ENCODE assay signal across 8 cellular contexts in the genomic region with DNA sequence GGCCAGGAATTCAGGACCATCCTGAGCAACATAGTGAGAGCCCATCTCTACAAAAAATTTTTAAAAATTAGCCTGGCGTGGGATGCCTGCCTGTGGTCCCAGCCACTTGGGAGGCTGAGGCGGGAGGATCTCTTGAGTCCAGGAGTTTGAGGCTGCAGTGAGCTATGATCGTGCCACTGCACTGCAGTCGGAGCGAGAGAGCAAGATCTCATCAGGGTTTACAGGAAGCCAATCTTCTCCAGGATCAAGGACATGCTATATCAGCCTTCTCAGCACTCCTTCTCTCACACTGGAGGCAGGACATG. TPM values are rescaled to one million over a fixed set of nuclear protein-coding genes. Genes with fewer than 3 reads are reported as not detected.
DNase-seq lines count a peak whose midpoint lies in the region; ATAC-seq and TF ChIP-seq lines count a peak whose summit lies in the region.

No MANE protein-coding gene starts in this region.

- no CpG with 5 or more reads among the region's 5 CpGs for WGBS in H9 (ENCODE audit: extremely low coverage, insufficient read length, low lambda C conversion rate)

- no peak overlapping the region for H2AFZ ChIP-seq in H9 (ENCODE audit: low read length)
- H2AFZ ChIP-seq in fibroblast of lung (ENCODE audit: low read length): peak overlapping the region; percentile 76

- H3K27ac Mint-ChIP-seq in H9: no peak overlapping the region
- peak overlapping the region; percentile 84 for H3K27ac Mint-ChIP-seq in T-helper 17 cell

- no peak overlapping the region for H3K23ac ChIP-seq in H9 (ENCODE audit: insufficient read length, low read depth, low read length)

- CTCF ChIA-PET in HEK293T (lab: Yijun Ruan, JAX): interaction anchor here (0.8 to 1.0 kb wide), 3 partner anchors 17 to 57 kb away, joined by 3 to 4 read pairs (median 3); no protein-coding TSS in a partner anchor

- no peaks in the 10 kb centered on the region for H3K9me3 ChIP-seq in H9 (ENCODE audit: control insufficient read depth, low read depth, low read length)
- no peaks in the 10 kb centered on the region for H3K9me3 ChIP-seq in T-helper 17 cell (ENCODE audit: control insufficient read depth, low read length, poor library complexity, severe bottlenecking)
- H3K9me3 ChIP-seq in fibroblast of lung (ENCODE audit: control insufficient read depth, insufficient read depth, low read depth, low read length): no peaks in the 10 kb centered on the region

- H3K4me1 ChIP-seq in H9 (ENCODE audit: insufficient read depth, low read length) (no peaks in the 10 kb centered on the region), fibroblast of lung (ENCODE audit: control insufficient read depth, extremely low read depth, insufficient read depth, low read length) (peaks cover 36% of the 10 kb centered on the region)

- no peak overlapping the region for H3K56ac ChIP-seq in H9 (ENCODE audit: insufficient read length, low read depth, low read length)

- H3K18ac ChIP-seq in H9 (ENCODE audit: insufficient read length, low read depth, low read length): no peak overlapping the region

- POLR2A ChIA-PET in HEK293T (lab: Yijun Ruan, JAX): interaction anchor here (1.2 kb wide), 1 partner anchor 20 kb away, joined by 4 read pairs; no protein-coding TSS in a partner anchor

- H3K23me2 ChIP-seq in H9 (ENCODE audit: insufficient read length, low read depth, low read length, poor library complexity, severe bottlenecking): peaks cover 11% of the 10 kb centered on the region

- H3K4me3 Mint-ChIP-seq in H9: peak overlapping the region in 1 of 2 experiments; percentile 60; a peak in 3 of 5 replicates
- H3K4me3 Mint-ChIP-seq in T-helper 17 cell: peak overlapping the region; percentile 87

- H3K9ac ChIP-seq in H9 (ENCODE audit: extremely low read depth, insufficient read length, low read length): no peak overlapping the region
- H3K9ac ChIP-seq in fibroblast of lung (ENCODE audit: insufficient read depth, low read length): no peak overlapping the region

- H3K14ac ChIP-seq in H9 (ENCODE audit: insufficient read depth, low read length): no peak overlapping the region; the same call in 1 of the 2 replicates

- no peaks in the 10 kb centered on the region for H3K27me3 ChIP-seq in H9 (ENCODE audit: insufficient read depth, low read length)
- H3K27me3 ChIP-seq in fibroblast of lung (ENCODE audit: control insufficient read depth, insufficient read depth, low read length): no peaks in the 10 kb centered on the region

- H3K36me3 ChIP-seq in fibroblast of lung (ENCODE audit: control insufficient read depth, insufficient read depth, low read length): no peaks in the 10 kb centered on the region

- no peak overlapping the region for H4K5ac ChIP-seq in H9 (ENCODE audit: insufficient read length, low read depth, low read length)

- H4K20me1 ChIP-seq in H9 (ENCODE audit: control insufficient read depth, insufficient read depth, insufficient read length) (no peaks in the 10 kb centered on the region), fibroblast of lung (ENCODE audit: control insufficient read depth, extremely low read depth, insufficient read depth, low read length) (no peaks in the 10 kb centered on the region)

- no peak for ATAC-seq in T-helper 17 cell
- ATAC-seq in GM21717 (IDR thresholded peaks at IDR 0.05; ENCODE audit: unreplicated experiment): no peak

- H3T11ph ChIP-seq in H9 (ENCODE audit: low read length): no peak overlapping the region

- H4K8ac ChIP-seq in H9 (replicated peaks; ENCODE audit: insufficient read length, low read depth, low read length): no peak overlapping the region

- H3K79me1 ChIP-seq in H9 (ENCODE audit: insufficient read depth, low read depth, low read length, poor library complexity, severe bottlenecking): peaks cover under 1% of the 10 kb centered on the region

- no peak overlapping the region for H2BK12ac ChIP-seq in H9 (ENCODE audit: insufficient read length, low read depth, low read length)

- H3K36me3 Mint-ChIP-seq in H9 (ENCODE audit: insufficient read depth in 1 of 3, low read depth in 3 of 3) (no peaks in the 10 kb centered on the region), T-helper 17 cell (ENCODE audit: low read depth) (peaks cover 2% of the 10 kb centered on the region)

- H3K79me2 ChIP-seq in H9 (ENCODE audit: insufficient read depth, low read length) (no peaks in the 10 kb centered on the region; the same call in 1 of the 2 replicates), fibroblast of lung (ENCODE audit: control insufficient read depth, insufficient read depth, low read length) (peaks cover 29% of the 10 kb centered on the region)

- no peak for TF ChIP-seq CTCF in H9 (conservative IDR thresholded peaks at IDR 0.05)
- TF ChIP-seq CTCF in fibroblast of lung (conservative IDR thresholded peaks at IDR 0.05 in 1 of 2, IDR thresholded peaks at IDR 0.05 in 1 of 2; ENCODE audit: low read depth in 1 of 2, low read length in 2 of 2): no peak

- no peak overlapping the region for H2BK20ac ChIP-seq in H9 (ENCODE audit: low read depth, low read length, poor library complexity, severe bottlenecking)

- no peaks in the 10 kb centered on the region; a peak in 1 of 5 replicates for H3K9me3 Mint-ChIP-seq in H9

- no peak overlapping the region for H4K91ac ChIP-seq in H9 (ENCODE audit: insufficient read length, low read depth, low read length)

- H3K4me1 Mint-ChIP-seq in H9: peaks cover 21 to 28% of the 10 kb centered on the region in 2 experiments
- peaks cover 43% of the 10 kb centered on the region for H3K4me1 Mint-ChIP-seq in T-helper 17 cell

- H3K27me3 Mint-ChIP-seq in H9 (ENCODE audit: low read depth) (peaks cover 16% of the 10 kb centered on the region), T-helper 17 cell (no peaks in the 10 kb centered on the region)

- H2BK15ac ChIP-seq in H9 (ENCODE audit: low read depth, low read length): no peak overlapping the region

- H3K4me3 ChIP-seq in fibroblast of lung (replicated peaks in 1 of 4; ENCODE audit: control extremely low read depth in 1 of 4, insufficient read depth in 1 of 4, low read depth in 3 of 4, low read length in 4 of 4): peak overlapping the region in 1 of 4 experiments; percentile 49
- peak overlapping the region; percentile 14 for H3K4me3 ChIP-seq in skeletal muscle cell (ENCODE audit: low read depth, low read length)

- DNase-seq in H9 (no peak), T-helper 17 cell (no peak), fibroblast of lung (ENCODE audit: low read depth in 2 of 2) (no peak), skeletal muscle cell (ENCODE audit: low read depth) (no peak), anterior cingulate cortex (lab: John Stamatoyannopoulos, UW) (no peak), HEK293T (ENCODE audit: extremely low spot score) (no peak), NCI-H69 (lab: John Stamatoyannopoulos, UW) (no peak)

- H3K27ac ChIP-seq in H9 (ENCODE audit: insufficient read length, low read depth, low read length): no peak overlapping the region
- no peak overlapping the region for H3K27ac ChIP-seq in fibroblast of lung (ENCODE audit: insufficient read depth, low read length)

- no peak overlapping the region for H2BK120ac ChIP-seq in H9 (ENCODE audit: low read depth, low read length, poor library complexity, severe bottlenecking)

- H3K4ac ChIP-seq in H9 (ENCODE audit: low read depth, low read length): no peak overlapping the region

- no peak overlapping the region for H2AK5ac ChIP-seq in H9 (ENCODE audit: insufficient read length, low read length)

- peak overlapping the region; percentile 60 for H3K4me2 ChIP-seq in H9 (ENCODE audit: insufficient read depth, insufficient read length, low read length)
- peak overlapping the region; percentile 52 for H3K4me2 ChIP-seq in fibroblast of lung (ENCODE audit: extremely low read depth, insufficient read depth, low read length)

- no peak overlapping the region for H2BK5ac ChIP-seq in H9 (ENCODE audit: insufficient read length, low read length)

TF ChIP-seq in HEK293T, 16 proteins besides CTCF, POLR2A, EP300 and RAD21:
- TF ChIP-seq FOXK2 (IDR thresholded peaks at IDR 0.05) (no peak), ARNT (IDR thresholded peaks at IDR 0.05) (no peak), TARDBP (IDR thresholded peaks at IDR 0.05) (no peak), FOXM1 (IDR thresholded peaks at IDR 0.05; ENCODE audit: borderline replicate concordance) (no peak), LEF1 (IDR thresholded peaks at IDR 0.05; ENCODE audit: borderline replicate concordance) (no peak), CTBP1 (IDR thresholded peaks at IDR 0.05; ENCODE audit: borderline replicate concordance) (no peak), PKNOX1 (IDR thresholded peaks at IDR 0.05) (no peak), SP1 (IDR thresholded peaks at IDR 0.05) (no peak), ZNF384 (IDR thresholded peaks at IDR 0.05) (no peak), ELF4 (IDR thresholded peaks at IDR 0.05) (no peak), L3MBTL2 (conservative IDR thresholded peaks at IDR 0.05) (no peak), NFRKB (IDR thresholded peaks at IDR 0.05) (no peak), FOXA1 (IDR thresholded peaks at IDR 0.05) (no peak), SUZ12 (IDR thresholded peaks at IDR 0.05) (no peak), BHLHE40 (IDR thresholded peaks at IDR 0.05; ENCODE audit: borderline replicate concordance) (no peak), HDGF (IDR thresholded peaks at IDR 0.05; ENCODE audit: borderline replicate concordance) (no peak)
TF ChIP-seq in HEK293T: peak in this region for 0.

RNA-seq across cellular contexts. Expression of gene STOML1, which starts 0.5 kb away (rescaled TPM):
- total RNA-seq in H9 (2021) (2.5 and 2.9 TPM in 2 replicates), T-helper 17 cell (1 to 10 TPM; 3.7 to 5.6 TPM), fibroblast of lung (9.2 and 24.8 TPM in 2 replicates)
- 8.7 and 9.8 TPM in 2 replicates for polyA plus RNA-seq in fibroblast of lung
- polyA plus RNA-seq in fibroblast of lung (2012): 17.9 and 21.1 TPM in 2 replicates
- 23.9 and 42.9 TPM in 2 replicates for polyA minus RNA-seq in fibroblast of lung (ENCODE audit: low replicate concordance)

RNA-seq across cellular contexts. Expression of gene PML, which starts 2.0 kb away (rescaled TPM):
- total RNA-seq in H9 (2021) (23.6 and 24.6 TPM in 2 replicates), T-helper 17 cell (10 to 100 TPM; 47.6 to 52.6 TPM), fibroblast of lung (16.4 and 34.0 TPM in 2 replicates)
- 11.1 and 15.5 TPM in 2 replicates for polyA plus RNA-seq in fibroblast of lung
- 54.7 and 63.1 TPM in 2 replicates for polyA plus RNA-seq in fibroblast of lung (2012)
- polyA minus RNA-seq in fibroblast of lung (ENCODE audit: low replicate concordance): 101 and 102 TPM in 2 replicates
